23 cellular contexts compared by ENCODE assay signal in genomic region chr1:109225248-109226077, GRCh38. TPM values are rescaled to one million over a fixed set of nuclear protein-coding genes. Genes with fewer than 3 reads are reported as not detected.
A peak's percentile ranks its signal among the peaks of the same experiment; 100 is the strongest.
DNase-seq lines count a peak whose midpoint lies in the region; ATAC-seq, FAIRE-seq and TF ChIP-seq lines count a peak whose summit lies in the region.
"Had no signal": no experiment of that assay in that cellular context is flagged by ENCODE, and none has a peak within 500 bp of the region (broad histone marks: within the 10 kb centered on the region; RNA-seq: fewer than 3 reads in every experiment).

No MANE protein-coding gene starts in this region.

- H3K36me3 Mint-ChIP-seq in T-helper 17 cell (ENCODE audit: low read depth), result peaks cover 2% of the 10 kb centered on the region

- DNase-seq in activated CD8-positive, alpha-beta memory T cell treated with anti-CD3 and anti-CD28 coated beads, Interleukin-2, amount 50 U/mL, for 48 hours, result peak; percentile 25
- DNase-seq in activated CD8-positive, alpha-beta memory T cell treated with anti-CD3 and anti-CD28 coated beads for 24 hours, result no peak
- no peak for DNase-seq in H54 (ENCODE audit: insufficient read length, low spot score)
- DNase-seq in T-helper 17 cell, result no peak
- DNase-seq in ecto neural progenitor cell (ENCODE audit: low spot score), result no peak
- no peak for DNase-seq in T-helper 9 cell
- DNase-seq: activated CD4-positive, alpha-beta T cell treated with anti-CD3 and anti-CD28 coated beads, Interleukin-2, amount 50 U/mL, for 48 hours; activated effector memory CD4-positive, alpha-beta T cell treated with anti-CD3 and anti-CD28 coated beads, Interleukin-2, amount 50 U/mL, for 16 hours; DMS153; HCEC 1CT; hippocampal formation; KBM-7; NCI-H1930; NK-92 treated with Interleukin-12 subunit alpha and Interleukin-12 subunit beta, amount 100 ng/mL, for 24 hours; right cardiac atrium; RPMI8226; SW 1271; testis had no signal

- ATAC-seq in T-helper 17 cell (no peak), GM19324 (IDR thresholded peaks at IDR 0.05; ENCODE audit: low FRiP score, unreplicated experiment) (no peak)
- ATAC-seq: GM12878, right cardiac atrium had no signal

- no peak overlapping the region for H3K27ac ChIP-seq in iPS-18a (ENCODE audit: low read length)

- no peak overlapping the region for H3K4me3 ChIP-seq in iPS-18a (ENCODE audit: low read length)
- H3K4me3 ChIP-seq: GM12878, testis had no signal

- no peak for TF ChIP-seq POLR2A in H54 (IDR thresholded peaks at IDR 0.05; ENCODE audit: low read depth, low read length)

- FAIRE-seq in H54 (lab: Jason Lieb, UNC), result peak; percentile 11
- FAIRE-seq: GM12878, GM19239 had no signal

- H3K27me3 ChIP-seq in iPS-18a (ENCODE audit: control insufficient read depth, insufficient read depth, low read length), result no peaks in the 10 kb centered on the region
- H3K27me3 ChIP-seq: testis had no signal

- H3K27me3 Mint-ChIP-seq in T-helper 17 cell, result no peaks in the 10 kb centered on the region

- H3K36me3 ChIP-seq in iPS-18a (ENCODE audit: control insufficient read depth, low read depth, low read length), result no peaks in the 10 kb centered on the region

- H3K27ac Mint-ChIP-seq in T-helper 17 cell, result peak overlapping the region; percentile 61
- H3K27ac Mint-ChIP-seq: CD14-positive monocyte had no signal

- peaks cover 25% of the 10 kb centered on the region for H3K4me1 Mint-ChIP-seq in T-helper 17 cell
- H3K4me1 Mint-ChIP-seq: CD14-positive monocyte had no signal

- H3K4me1 ChIP-seq in iPS-18a (ENCODE audit: control insufficient read depth, low read depth, low read length), result peaks cover 35% of the 10 kb centered on the region

- H3K9me3 ChIP-seq in T-helper 17 cell (ENCODE audit: control insufficient read depth, low read length, poor library complexity, severe bottlenecking), result no peaks in the 10 kb centered on the region
- H3K9me3 ChIP-seq in iPS-18a (ENCODE audit: control insufficient read depth, low read depth, low read length), result no peaks in the 10 kb centered on the region
- H3K9me3 ChIP-seq: testis had no signal

- H3K4me3 Mint-ChIP-seq in T-helper 17 cell, result no peak overlapping the region
- H3K4me3 Mint-ChIP-seq: CD14-positive monocyte had no signal

- H3K9ac ChIP-seq in iPS-18a (ENCODE audit: low read length), result peak overlapping the region; percentile 8

RNA-seq across cellular contexts. Expression of gene SARS1, which starts 11.7 kb away (rescaled TPM):
- 100 to 1,000 TPM in 1 of 2 donors, 10 to 100 TPM in 1; 90.8 to 120 TPM for total RNA-seq in T-helper 17 cell

RNA-seq across cellular contexts. Expression of gene CELSR2, which starts 23.9 kb away (rescaled TPM):
- total RNA-seq in T-helper 17 cell, result 1 to 10 TPM; 3.2 to 3.3 TPM

RNA-seq across cellular contexts. Expression of gene PSRC1, which starts 57.5 kb away (rescaled TPM):
- 1 to 10 TPM; 1.2 to 1.7 TPM for total RNA-seq in T-helper 17 cell
